In genomic region chr19:39599116-39599515, GRCh38 we compare ENCODE assay signal across 10 cellular contexts. TPM values are rescaled to one million over a fixed set of nuclear protein-coding genes. Genes with fewer than 3 reads are reported as not detected.
DNase-seq lines count a peak whose midpoint lies in the region; ATAC-seq and TF ChIP-seq lines count a peak whose summit lies in the region.
"Had no signal": no experiment of that assay in that cellular context is flagged by ENCODE, and none has a peak within 500 bp of the region (broad histone marks: within the 10 kb centered on the region; RNA-seq: fewer than 3 reads in every experiment).

No MANE protein-coding gene starts in this region.

- ATAC-seq in WTC11, result no peak

- DNase-seq in ACHN, result peak; percentile 32
- peak; percentile 17 for DNase-seq in HEK293T (ENCODE audit: extremely low spot score)
- peak; percentile 67 for DNase-seq in WTC11 (ENCODE audit: low spot score)
- DNase-seq in glomerular visceral epithelial cell (ENCODE audit: extremely low spot score), result peak; percentile 16
- no peak for DNase-seq in pons (ENCODE audit: low spot score)
- DNase-seq in islet precursor cell, result no peak
- DNase-seq in NCI-H446 (lab: John Stamatoyannopoulos, UW), result no peak
- no peak for DNase-seq in NCI-H2081 treated with DMSO at 0.1 percent for 48 hours (lab: John Stamatoyannopoulos, UW)
- DNase-seq: KG1 had no signal

- H3K27me3 Mint-ChIP-seq in WTC11 (ENCODE audit: low read depth), result peaks cover 34% of the 10 kb centered on the region

- H3K4me1 Mint-ChIP-seq in WTC11, result no peaks in the 10 kb centered on the region

- H3K4me3 Mint-ChIP-seq in WTC11, result no peak overlapping the region
- H3K4me3 Mint-ChIP-seq: T-helper 1 cell treated with Interleukin-12 subunit alpha and Interleukin-12 subunit beta and Interleukin-4 antibody, amounts not matched to agents 30 μg/mL and 1 μg/mL, for 36 hours had no signal

- H3K27ac Mint-ChIP-seq in WTC11, result no peak overlapping the region
- H3K27ac Mint-ChIP-seq: T-helper 1 cell treated with Interleukin-12 subunit alpha and Interleukin-12 subunit beta and Interleukin-4 antibody, amounts not matched to agents 30 μg/mL and 1 μg/mL, for 36 hours had no signal

- in situ Hi-C loops in ACHN (cut with HindIII; ENCODE audit: low pct_ligation_motif_present, low pct_unique_long_range_greater_than_20kb, low sequenced_read_pairs), result no loop called here

- TF ChIP-seq CTCF in WTC11 (IDR thresholded peaks at IDR 0.05), result no peak

- peaks cover 17% of the 10 kb centered on the region for H3K9me3 Mint-ChIP-seq in WTC11

- CTCF ChIA-PET in HEK293T (lab: Yijun Ruan, JAX) (no interaction called here), WTC11 (lab: Charles Lee) (no interaction called here)

- no peaks in the 10 kb centered on the region for H3K36me3 Mint-ChIP-seq in WTC11

- POLR2A ChIA-PET in HEK293T (lab: Yijun Ruan, JAX) (no interaction called here), WTC11 (lab: Charles Lee) (no interaction called here)

TF ChIP-seq in HEK293T, 16 proteins besides CTCF, POLR2A, EP300 and RAD21:
- no peak for TF ChIP-seq NFRKB (IDR thresholded peaks at IDR 0.05)

TF ChIP-seq in WTC11, 78 proteins besides CTCF, POLR2A, EP300 and RAD21:
- TF ChIP-seq USF1 (CRISPR knock-in tag; IDR thresholded peaks at IDR 0.05) (0 out of 2 replicates have a peak, but pooled peaks have one; percentile 21), FOXP4 (CRISPR knock-in tag; IDR thresholded peaks at IDR 0.05) (no peak)

RNA-seq across cellular contexts. Expression of gene LGALS13, which starts 3.2 kb away (rescaled TPM):
- total RNA-seq in WTC11 (2021), result not detected in 3 replicates

RNA-seq across cellular contexts. Expression of gene LGALS16, which starts 56.6 kb away (rescaled TPM):
- total RNA-seq in WTC11 (2021), result not detected in 3 replicates

RNA-seq across cellular contexts. Expression of gene EID2, which starts 59.2 kb away (rescaled TPM):
- 21.5 to 24.0 TPM (median 23.7 TPM) in 3 replicates for total RNA-seq in WTC11 (2021)

Comparison
In these comparisons a context has a peak if more than half of its experiments do, and no peak if none do; other contexts are left out.
1. DNase-seq: peak in ACHN (single experiment), HEK293T (single experiment), WTC11 (single experiment) and glomerular visceral epithelial cell (single experiment); none in pons (single experiment), islet precursor cell (single experiment), NCI-H446 (0 of 2) and NCI-H2081 treated with DMSO at 0.1 percent for 48 hours (single experiment).